1 cellular context compared by ENCODE assay signal in the genomic region with DNA sequence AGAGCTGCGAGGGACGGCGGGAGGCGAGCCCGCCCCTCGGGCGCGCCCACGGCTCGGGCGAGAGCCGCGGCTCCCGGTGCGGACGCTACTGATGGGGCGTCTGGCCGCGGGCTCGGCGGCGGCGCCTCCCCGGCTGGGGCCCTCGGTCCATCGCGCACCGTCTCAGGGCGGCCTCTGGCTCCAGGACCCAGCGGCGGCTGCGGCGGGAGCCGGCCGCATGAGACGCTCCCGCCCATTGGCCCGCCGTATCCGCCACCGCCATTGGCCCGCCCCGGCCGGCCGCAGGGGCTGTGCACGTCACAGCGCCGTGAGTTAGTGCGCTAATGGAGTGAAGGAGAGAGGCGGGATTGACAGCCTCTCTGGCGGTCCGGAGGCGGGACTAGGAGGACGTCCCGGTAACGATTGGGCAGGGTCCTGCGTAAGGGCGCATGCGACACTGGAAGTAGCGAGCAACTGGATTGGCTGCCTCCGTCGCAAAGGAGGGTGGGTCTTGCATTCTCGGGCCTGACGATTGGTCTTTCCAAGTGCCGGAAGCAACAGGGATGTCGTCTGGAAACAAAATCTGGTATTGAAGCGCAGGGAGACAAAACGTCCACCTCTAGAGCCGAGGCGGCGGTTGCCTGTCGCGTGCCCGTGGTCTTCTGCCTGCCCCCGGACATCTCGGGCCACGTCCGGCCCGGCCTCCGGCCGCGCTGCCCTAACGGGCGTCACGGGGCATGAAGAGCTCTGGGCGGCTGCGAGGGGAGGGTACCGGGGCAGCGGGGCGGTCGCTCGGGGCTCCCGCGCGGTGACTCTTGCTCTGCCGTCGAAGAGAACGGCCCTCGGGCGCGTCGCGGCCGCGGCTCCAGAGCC.
TF ChIP-seq lines count a peak whose summit lies in the region.

A gene (minus strand): TSS at position 176 of the 852 bp plus-strand sequence. CDS start 173,542 bp downstream, outside the sequence.

TF ChIP-seq in H1, 55 proteins besides CTCF, POLR2A, EP300 and RAD21:
- no peak for TF ChIP-seq MAFK (IDR thresholded peaks at IDR 0.05; ENCODE audit: low read depth, low read length)
- peak; percentile 98 for TF ChIP-seq CREB1 (IDR thresholded peaks at IDR 0.05)
- TF ChIP-seq TEAD4 (IDR thresholded peaks at IDR 0.05; ENCODE audit: low read depth, low read length), result peak; percentile 48; the same call in 1 of the 2 replicates
- no peak; the same call in 1 of the 2 replicates for TF ChIP-seq RBBP5 (IDR thresholded peaks at IDR 0.05; ENCODE audit: borderline replicate concordance, low read depth, low read length)
- peak; percentile 69 for TF ChIP-seq KDM5A (IDR thresholded peaks at IDR 0.05; ENCODE audit: low read length)
- no peak for TF ChIP-seq RFX5 (IDR thresholded peaks at IDR 0.05; ENCODE audit: borderline replicate concordance, low read depth, low read length)
- peak; percentile 56; the same call in 1 of the 2 replicates for TF ChIP-seq PHF8 (conservative IDR thresholded peaks at IDR 0.05; ENCODE audit: low read depth, low read length)
- TF ChIP-seq EZH2 (IDR thresholded peaks at IDR 0.05; ENCODE audit: low read depth, low read length, severe bottlenecking), result no peak
- TF ChIP-seq EGR1 (IDR thresholded peaks at IDR 0.05; ENCODE audit: borderline replicate concordance, low read depth, low read length), result no peak
- peak; percentile 93 for TF ChIP-seq CHD2 (IDR thresholded peaks at IDR 0.05; ENCODE audit: low read length)
- peak; percentile 90 for TF ChIP-seq SP2 (IDR thresholded peaks at IDR 0.05; ENCODE audit: low read length)
- no peak for TF ChIP-seq BCL11A (IDR thresholded peaks at IDR 0.05; ENCODE audit: low read depth in 2 of 2, low read length in 2 of 2)
- TF ChIP-seq ZNF274 (IDR thresholded peaks at IDR 0.05; ENCODE audit: borderline replicate concordance, extremely low read depth, low read length), result no peak
- TF ChIP-seq HDAC6 (IDR thresholded peaks at IDR 0.05; ENCODE audit: low read depth, low read length), result no peak
- peak; percentile 99 for TF ChIP-seq SP1 (IDR thresholded peaks at IDR 0.05; ENCODE audit: low read depth, low read length)
- TF ChIP-seq, protein P1, sequence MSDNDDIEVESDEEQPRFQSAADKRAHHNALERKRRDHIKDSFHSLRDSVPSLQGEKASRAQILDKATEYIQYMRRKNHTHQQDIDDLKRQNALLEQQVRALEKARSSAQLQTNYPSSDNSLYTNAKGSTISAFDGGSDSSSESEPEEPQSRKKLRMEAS (IDR thresholded peaks at IDR 0.05), result peak; percentile 9; the same call in 1 of the 2 replicates
- 0 out of 2 replicates have a peak, but pooled peaks have one; percentile 45 for TF ChIP-seq GTF2F1 (IDR thresholded peaks at IDR 0.05; ENCODE audit: borderline replicate concordance, low read depth, low read length)
- peak in 1 of 2 experiments; percentile 88; a peak in 1 of 4 replicates for TF ChIP-seq HDAC2 (IDR thresholded peaks at IDR 0.05; ENCODE audit: borderline replicate concordance in 1 of 2, low read depth in 2 of 2, low read length in 2 of 2)
- TF ChIP-seq, protein P2, sequence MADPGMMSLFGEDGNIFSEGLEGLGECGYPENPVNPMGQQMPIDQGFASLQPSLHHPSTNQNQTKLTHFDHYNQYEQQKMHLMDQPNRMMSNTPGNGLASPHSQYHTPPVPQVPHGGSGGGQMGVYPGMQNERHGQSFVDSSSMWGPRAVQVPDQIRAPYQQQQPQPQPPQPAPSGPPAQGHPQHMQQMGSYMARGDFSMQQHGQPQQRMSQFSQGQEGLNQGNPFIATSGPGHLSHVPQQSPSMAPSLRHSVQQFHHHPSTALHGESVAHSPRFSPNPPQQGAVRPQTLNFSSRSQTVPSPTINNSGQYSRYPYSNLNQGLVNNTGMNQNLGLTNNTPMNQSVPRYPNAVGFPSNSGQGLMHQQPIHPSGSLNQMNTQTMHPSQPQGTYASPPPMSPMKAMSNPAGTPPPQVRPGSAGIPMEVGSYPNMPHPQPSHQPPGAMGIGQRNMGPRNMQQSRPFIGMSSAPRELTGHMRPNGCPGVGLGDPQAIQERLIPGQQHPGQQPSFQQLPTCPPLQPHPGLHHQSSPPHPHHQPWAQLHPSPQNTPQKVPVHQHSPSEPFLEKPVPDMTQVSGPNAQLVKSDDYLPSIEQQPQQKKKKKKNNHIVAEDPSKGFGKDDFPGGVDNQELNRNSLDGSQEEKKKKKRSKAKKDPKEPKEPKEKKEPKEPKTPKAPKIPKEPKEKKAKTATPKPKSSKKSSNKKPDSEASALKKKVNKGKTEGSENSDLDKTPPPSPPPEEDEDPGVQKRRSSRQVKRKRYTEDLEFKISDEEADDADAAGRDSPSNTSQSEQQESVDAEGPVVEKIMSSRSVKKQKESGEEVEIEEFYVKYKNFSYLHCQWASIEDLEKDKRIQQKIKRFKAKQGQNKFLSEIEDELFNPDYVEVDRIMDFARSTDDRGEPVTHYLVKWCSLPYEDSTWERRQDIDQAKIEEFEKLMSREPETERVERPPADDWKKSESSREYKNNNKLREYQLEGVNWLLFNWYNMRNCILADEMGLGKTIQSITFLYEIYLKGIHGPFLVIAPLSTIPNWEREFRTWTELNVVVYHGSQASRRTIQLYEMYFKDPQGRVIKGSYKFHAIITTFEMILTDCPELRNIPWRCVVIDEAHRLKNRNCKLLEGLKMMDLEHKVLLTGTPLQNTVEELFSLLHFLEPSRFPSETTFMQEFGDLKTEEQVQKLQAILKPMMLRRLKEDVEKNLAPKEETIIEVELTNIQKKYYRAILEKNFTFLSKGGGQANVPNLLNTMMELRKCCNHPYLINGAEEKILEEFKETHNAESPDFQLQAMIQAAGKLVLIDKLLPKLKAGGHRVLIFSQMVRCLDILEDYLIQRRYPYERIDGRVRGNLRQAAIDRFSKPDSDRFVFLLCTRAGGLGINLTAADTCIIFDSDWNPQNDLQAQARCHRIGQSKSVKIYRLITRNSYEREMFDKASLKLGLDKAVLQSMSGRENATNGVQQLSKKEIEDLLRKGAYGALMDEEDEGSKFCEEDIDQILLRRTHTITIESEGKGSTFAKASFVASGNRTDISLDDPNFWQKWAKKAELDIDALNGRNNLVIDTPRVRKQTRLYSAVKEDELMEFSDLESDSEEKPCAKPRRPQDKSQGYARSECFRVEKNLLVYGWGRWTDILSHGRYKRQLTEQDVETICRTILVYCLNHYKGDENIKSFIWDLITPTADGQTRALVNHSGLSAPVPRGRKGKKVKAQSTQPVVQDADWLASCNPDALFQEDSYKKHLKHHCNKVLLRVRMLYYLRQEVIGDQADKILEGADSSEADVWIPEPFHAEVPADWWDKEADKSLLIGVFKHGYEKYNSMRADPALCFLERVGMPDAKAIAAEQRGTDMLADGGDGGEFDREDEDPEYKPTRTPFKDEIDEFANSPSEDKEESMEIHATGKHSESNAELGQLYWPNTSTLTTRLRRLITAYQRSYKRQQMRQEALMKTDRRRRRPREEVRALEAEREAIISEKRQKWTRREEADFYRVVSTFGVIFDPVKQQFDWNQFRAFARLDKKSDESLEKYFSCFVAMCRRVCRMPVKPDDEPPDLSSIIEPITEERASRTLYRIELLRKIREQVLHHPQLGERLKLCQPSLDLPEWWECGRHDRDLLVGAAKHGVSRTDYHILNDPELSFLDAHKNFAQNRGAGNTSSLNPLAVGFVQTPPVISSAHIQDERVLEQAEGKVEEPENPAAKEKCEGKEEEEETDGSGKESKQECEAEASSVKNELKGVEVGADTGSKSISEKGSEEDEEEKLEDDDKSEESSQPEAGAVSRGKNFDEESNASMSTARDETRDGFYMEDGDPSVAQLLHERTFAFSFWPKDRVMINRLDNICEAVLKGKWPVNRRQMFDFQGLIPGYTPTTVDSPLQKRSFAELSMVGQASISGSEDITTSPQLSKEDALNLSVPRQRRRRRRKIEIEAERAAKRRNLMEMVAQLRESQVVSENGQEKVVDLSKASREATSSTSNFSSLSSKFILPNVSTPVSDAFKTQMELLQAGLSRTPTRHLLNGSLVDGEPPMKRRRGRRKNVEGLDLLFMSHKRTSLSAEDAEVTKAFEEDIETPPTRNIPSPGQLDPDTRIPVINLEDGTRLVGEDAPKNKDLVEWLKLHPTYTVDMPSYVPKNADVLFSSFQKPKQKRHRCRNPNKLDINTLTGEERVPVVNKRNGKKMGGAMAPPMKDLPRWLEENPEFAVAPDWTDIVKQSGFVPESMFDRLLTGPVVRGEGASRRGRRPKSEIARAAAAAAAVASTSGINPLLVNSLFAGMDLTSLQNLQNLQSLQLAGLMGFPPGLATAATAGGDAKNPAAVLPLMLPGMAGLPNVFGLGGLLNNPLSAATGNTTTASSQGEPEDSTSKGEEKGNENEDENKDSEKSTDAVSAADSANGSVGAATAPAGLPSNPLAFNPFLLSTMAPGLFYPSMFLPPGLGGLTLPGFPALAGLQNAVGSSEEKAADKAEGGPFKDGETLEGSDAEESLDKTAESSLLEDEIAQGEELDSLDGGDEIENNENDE (IDR thresholded peaks at IDR 0.05; ENCODE audit: insufficient replicate concordance, low read length), result no peak
- peak; percentile 70 for TF ChIP-seq POLR2AphosphoS5 (IDR thresholded peaks at IDR 0.05; ENCODE audit: low read depth, low read length)
- TF ChIP-seq, protein P3, sequence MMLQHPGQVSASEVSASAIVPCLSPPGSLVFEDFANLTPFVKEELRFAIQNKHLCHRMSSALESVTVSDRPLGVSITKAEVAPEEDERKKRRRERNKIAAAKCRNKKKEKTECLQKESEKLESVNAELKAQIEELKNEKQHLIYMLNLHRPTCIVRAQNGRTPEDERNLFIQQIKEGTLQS (IDR thresholded peaks at IDR 0.05; ENCODE audit: insufficient read depth, low read depth, low read length), result 0 out of 2 replicates have a peak, but pooled peaks have one; percentile 15
- 0 out of 2 replicates have a peak, but pooled peaks have one; percentile 37 for TF ChIP-seq FOSL1 (IDR thresholded peaks at IDR 0.05; ENCODE audit: insufficient read depth, low read depth, low read length)
- no peak for TF ChIP-seq RNF2 (IDR thresholded peaks at IDR 0.05; ENCODE audit: borderline replicate concordance, low read depth, low read length, missing control alignments, poor library complexity, severe bottlenecking)
- no peak for TF ChIP-seq TCF12 (IDR thresholded peaks at IDR 0.05; ENCODE audit: low read depth, low read length)
- peak; percentile 40; the same call in 1 of the 2 replicates for TF ChIP-seq YY1 (IDR thresholded peaks at IDR 0.05; ENCODE audit: low read depth, low read length)
- peak; percentile 80 for TF ChIP-seq ASH2L (IDR thresholded peaks at IDR 0.05; ENCODE audit: low read length)
- TF ChIP-seq CTBP2 (IDR thresholded peaks at IDR 0.05; ENCODE audit: borderline replicate concordance, insufficient read depth, insufficient read length, low read length), result no peak
- peak; percentile 26; the same call in 1 of the 2 replicates for TF ChIP-seq SRF (IDR thresholded peaks at IDR 0.05; ENCODE audit: low read depth, low read length)
- TF ChIP-seq BRCA1 (IDR thresholded peaks at IDR 0.05; ENCODE audit: low read depth, low read length), result no peak
- no peak for TF ChIP-seq KDM1A (IDR thresholded peaks at IDR 0.05; ENCODE audit: borderline replicate concordance, low read length)
- TF ChIP-seq TAF1 (IDR thresholded peaks at IDR 0.05; ENCODE audit: low read depth, low read length), result peak; percentile 98
- TF ChIP-seq TAF7 (optimal IDR thresholded peaks at IDR 0.05; ENCODE audit: borderline replicate concordance, low read depth, low read length), result peak; percentile 96
- TF ChIP-seq, protein P4, sequence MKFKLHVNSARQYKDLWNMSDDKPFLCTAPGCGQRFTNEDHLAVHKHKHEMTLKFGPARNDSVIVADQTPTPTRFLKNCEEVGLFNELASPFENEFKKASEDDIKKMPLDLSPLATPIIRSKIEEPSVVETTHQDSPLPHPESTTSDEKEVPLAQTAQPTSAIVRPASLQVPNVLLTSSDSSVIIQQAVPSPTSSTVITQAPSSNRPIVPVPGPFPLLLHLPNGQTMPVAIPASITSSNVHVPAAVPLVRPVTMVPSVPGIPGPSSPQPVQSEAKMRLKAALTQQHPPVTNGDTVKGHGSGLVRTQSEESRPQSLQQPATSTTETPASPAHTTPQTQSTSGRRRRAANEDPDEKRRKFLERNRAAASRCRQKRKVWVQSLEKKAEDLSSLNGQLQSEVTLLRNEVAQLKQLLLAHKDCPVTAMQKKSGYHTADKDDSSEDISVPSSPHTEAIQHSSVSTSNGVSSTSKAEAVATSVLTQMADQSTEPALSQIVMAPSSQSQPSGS (IDR thresholded peaks at IDR 0.05; ENCODE audit: low read length), result no peak
- peak; percentile 88 for TF ChIP-seq TBP (IDR thresholded peaks at IDR 0.05; ENCODE audit: low read depth, low read length)
- TF ChIP-seq NRF1 (IDR thresholded peaks at IDR 0.05; ENCODE audit: low read depth, low read length), result no peak
- no peak for TF ChIP-seq SIX5 (IDR thresholded peaks at IDR 0.05; ENCODE audit: low read depth, low read length)
- TF ChIP-seq GABPA (IDR thresholded peaks at IDR 0.05; ENCODE audit: borderline replicate concordance, insufficient read depth, low read length), result no peak
- TF ChIP-seq CBX5 (IDR thresholded peaks at IDR 0.05; ENCODE audit: low read depth, low read length), result no peak
- no peak for TF ChIP-seq SAP30 (IDR thresholded peaks at IDR 0.05; ENCODE audit: insufficient read depth, insufficient replicate concordance, low read length)
- no peak for TF ChIP-seq SP4 (IDR thresholded peaks at IDR 0.05; ENCODE audit: low read length)
- TF ChIP-seq SIN3A (conservative IDR thresholded peaks at IDR 0.05 in 1 of 2, IDR thresholded peaks at IDR 0.05 in 1 of 2; ENCODE audit: low read depth in 1 of 2, low read length in 2 of 2), result peak; percentile 89 to 97
- peak; percentile 77 for TF ChIP-seq KDM4A (IDR thresholded peaks at IDR 0.05; ENCODE audit: low read depth, low read length, severe bottlenecking)
- no peak for TF ChIP-seq CBX8 (IDR thresholded peaks at IDR 0.05; ENCODE audit: borderline replicate concordance, low read depth, low read length)
